8 cellular contexts compared by ENCODE assay signal in genomic region chr12:56129914-56130495, GRCh38. TPM values are rescaled to one million over a fixed set of nuclear protein-coding genes. Genes with fewer than 3 reads are reported as not detected.
A peak's percentile ranks its signal among the peaks of the same experiment; 100 is the strongest.
DNase-seq lines count a peak whose midpoint lies in the region; ATAC-seq, FAIRE-seq and TF ChIP-seq lines count a peak whose summit lies in the region.
"Not testable (repeated sequence)": the region's sequence is repeated elsewhere in the genome, so short reads cannot be mapped to it uniquely, and the experiment has no call there.

No MANE protein-coding gene starts in this region.

- TF ChIP-seq CTCF in A549 (IDR thresholded peaks at IDR 0.05); Panc1 (IDR thresholded peaks at IDR 0.05); smooth muscle cell (IDR thresholded peaks at IDR 0.05; ENCODE audit: borderline replicate concordance, insufficient read depth, poor library complexity, severe bottlenecking): not testable (repeated sequence)

- not testable (repeated sequence) for H3K27me3 ChIP-seq in GM23248 (replicated peaks; ENCODE audit: insufficient read depth); Panc1 (ENCODE audit: control insufficient read depth, insufficient read depth, low read length); duodenal mucosa (ENCODE audit: control insufficient read depth in 1 of 2, insufficient read depth in 2 of 2, low read length in 2 of 2); smooth muscle cell (ENCODE audit: low read depth)

- H3K27me3 Mint-ChIP-seq in activated naive CD4-positive, alpha-beta T cell treated with anti-CD3 and anti-CD28 coated beads for 36 hours (ENCODE audit: low read depth); naive B cell: not testable (repeated sequence)

- not testable (repeated sequence) for FAIRE-seq in A549 (lab: Jason Lieb, UNC)

- peak overlapping the region; percentile 76; the same call in 2 of the 3 replicates for H3K4me3 ChIP-seq in A549
- H3K4me3 ChIP-seq in GM23248: peak overlapping the region; percentile 95
- peak overlapping the region; percentile 93 to 96 for H3K4me3 ChIP-seq in Panc1 (ENCODE audit: low read depth in 2 of 2, low read length in 2 of 2)
- H3K4me3 ChIP-seq in duodenal mucosa (ENCODE audit: low read depth in 1 of 2, low read length in 2 of 2): peak overlapping the region; percentile 88 to 92
- peak overlapping the region; percentile 96 for H3K4me3 ChIP-seq in iPS-11a (ENCODE audit: low read depth, low read length)
- H3K4me3 ChIP-seq in smooth muscle cell: not testable (repeated sequence)

- in situ Hi-C loops in GM23248 (cut with MboI); Panc1 (cut with HindIII; ENCODE audit: low pct_unique_long_range_greater_than_20kb, low sequenced_read_pairs): not testable (repeated sequence)

- not testable (repeated sequence) for DNase-seq in A549 (ENCODE audit: low read depth in 1 of 2, low spot score in 1 of 2); GM23248; Panc1 (ENCODE audit: low read depth, low spot score); activated naive CD4-positive, alpha-beta T cell treated with anti-CD3 and anti-CD28 coated beads for 36 hours; naive B cell; smooth muscle cell (lab: John Stamatoyannopoulos, UW; ENCODE audit: unreplicated experiment)

- 89% methylated on average over 22 of the region's 22 CpGs for WGBS in A549 (ENCODE audit: missing lambda C conversion rate)
- 74 to 77% methylated on average over 22 of the region's 22 CpGs for WGBS in GM23248 (ENCODE audit: low coverage in 1 of 2, low lambda C conversion rate in 2 of 2, missing lambda C conversion rate in 2 of 2), 2 experiments
- 82% methylated on average over 22 of the region's 22 CpGs for WGBS in smooth muscle cell (ENCODE audit: low lambda C conversion rate)

- H3K4me1 ChIP-seq in A549: peaks cover 25% of the 10 kb centered on the region
- H3K4me1 ChIP-seq in GM23248 (ENCODE audit: insufficient read depth): peaks cover 20% of the 10 kb centered on the region
- H3K4me1 ChIP-seq in Panc1 (ENCODE audit: control insufficient read depth, insufficient read depth, low read length): peaks cover 29% of the 10 kb centered on the region
- H3K4me1 ChIP-seq in duodenal mucosa (ENCODE audit: control insufficient read depth in 1 of 2, insufficient read depth in 2 of 2, low read length in 2 of 2): peaks cover 26 to 39% of the 10 kb centered on the region in 2 donors
- H3K4me1 ChIP-seq in smooth muscle cell (ENCODE audit: low read depth): peaks cover 21% of the 10 kb centered on the region

- not testable (repeated sequence) for H2AFZ ChIP-seq in GM23248; smooth muscle cell (ENCODE audit: low read depth)

- TF ChIP-seq POLR2A in A549 (IDR thresholded peaks at IDR 0.05; ENCODE audit: low read length): not testable (repeated sequence)

- not testable (repeated sequence) for H3K9me2 ChIP-seq in GM23248 (ENCODE audit: insufficient read depth)

- TF ChIP-seq RAD21 in A549 (conservative IDR thresholded peaks at IDR 0.05 in 1 of 2, IDR thresholded peaks at IDR 0.05 in 1 of 2): not testable (repeated sequence)

- H3K27ac ChIP-seq in A549: peak overlapping the region in 1 of 2 experiments; percentile 89; a peak in 4 of 6 replicates
- not testable (repeated sequence) for H3K27ac ChIP-seq in GM23248; duodenal mucosa (ENCODE audit: low read depth, low read length); smooth muscle cell (ENCODE audit: low read depth)
- H3K27ac ChIP-seq in Panc1 (ENCODE audit: low read length): peak overlapping the region; percentile 75

- H3K9me3 Mint-ChIP-seq in activated naive CD4-positive, alpha-beta T cell treated with anti-CD3 and anti-CD28 coated beads for 36 hours; naive B cell: not testable (repeated sequence)

- H3K9ac ChIP-seq in GM23248: peak overlapping the region; percentile 84
- peak overlapping the region in 1 of 2 donors; percentile 94 for H3K9ac ChIP-seq in duodenal mucosa (ENCODE audit: low read depth in 1 of 2, low read length in 2 of 2)
- not testable (repeated sequence) for H3K9ac ChIP-seq in smooth muscle cell (ENCODE audit: low read depth)

- CTCF ChIA-PET in A549 (lab: Yijun Ruan, JAX): interaction anchor here (0.8 to 15.7 kb wide), 5 partner anchors 9 to 60 kb away, joined by 3 to 204 read pairs (median 12); partner anchors contain the start of genes MYL6 and SMARCC2
- CTCF ChIA-PET in Panc1 (lab: Charles Lee): not testable (repeated sequence)
- CTCF ChIA-PET in activated naive CD4-positive, alpha-beta T cell treated with anti-CD3 and anti-CD28 coated beads for 36 hours (lab: Charles Lee): interaction anchor here (0.7 to 3.1 kb wide), 5 partner anchors 10 to 59 kb away, joined by 3 to 28 read pairs (median 3); partner anchors contain the start of genes MYL6B and SMARCC2

- peak overlapping the region; percentile 91 for H3K4me3 Mint-ChIP-seq in activated naive CD4-positive, alpha-beta T cell treated with anti-CD3 and anti-CD28 coated beads for 36 hours
- H3K4me3 Mint-ChIP-seq in naive B cell: peak overlapping the region; percentile 87 to 100 (median 98)

- peak overlapping the region; percentile 84 for H3K4me2 ChIP-seq in A549
- peak overlapping the region; percentile 85 for H3K4me2 ChIP-seq in GM23248 (ENCODE audit: unreplicated experiment)
- H3K4me2 ChIP-seq in smooth muscle cell: peak overlapping the region; percentile 90

- not testable (repeated sequence) for BruUV-seq in Panc1 (replicated peaks; lab: Mats Ljungman, UMichigan)

- peaks cover 22% of the 10 kb centered on the region for H3F3A ChIP-seq in GM23248 (ENCODE audit: insufficient read depth)
- H3F3A ChIP-seq in smooth muscle cell (ENCODE audit: low read depth): peaks cover 14% of the 10 kb centered on the region

- POLR2A ChIA-PET in A549 (lab: Yijun Ruan, JAX); Panc1 (lab: Charles Lee): not testable (repeated sequence)

- intact Hi-C loops in Panc1 (cut with micrococcal nuclease; ENCODE audit: unreplicated experiment): not testable (repeated sequence)
- intact Hi-C loops in activated naive CD4-positive, alpha-beta T cell treated with anti-CD3 and anti-CD28 coated beads for 36 hours (cut with micrococcal nuclease): loop anchor here (2.0 kb wide), 1 partner anchor 25 kb away; the partner anchor contains the start of gene PA2G4

- H3K36me3 ChIP-seq in GM23248 (ENCODE audit: low read depth) (peaks cover 22% of the 10 kb centered on the region), Panc1 (ENCODE audit: control insufficient read depth, insufficient read depth, low read length) (peaks cover 18% of the 10 kb centered on the region), duodenal mucosa (ENCODE audit: control insufficient read depth in 1 of 2, insufficient read depth in 2 of 2, low read length in 2 of 2) (peaks cover 32 to 38% of the 10 kb centered on the region in 2 donors)
- not testable (repeated sequence) for H3K36me3 ChIP-seq in smooth muscle cell (ENCODE audit: low read depth)

- TF ChIP-seq EP300 in A549 (IDR thresholded peaks at IDR 0.05): not testable (repeated sequence)

- not testable (repeated sequence) for H4K20me1 ChIP-seq in GM23248 (ENCODE audit: insufficient read depth); smooth muscle cell (ENCODE audit: low read depth)

- H3K79me2 ChIP-seq in GM23248 (ENCODE audit: insufficient read depth) (peaks cover 68% of the 10 kb centered on the region), smooth muscle cell (ENCODE audit: low read depth) (peaks cover 14% of the 10 kb centered on the region)

- H3K9me3 ChIP-seq in A549; GM23248 (ENCODE audit: low read depth); Panc1 (ENCODE audit: control insufficient read depth, insufficient read depth, low read depth, low read length); duodenal mucosa (ENCODE audit: control insufficient read depth in 1 of 2, low read length in 2 of 2); smooth muscle cell (replicated peaks; ENCODE audit: low read depth): not testable (repeated sequence)

- H3K36me3 Mint-ChIP-seq in activated naive CD4-positive, alpha-beta T cell treated with anti-CD3 and anti-CD28 coated beads for 36 hours (ENCODE audit: low read depth): peaks cover 37% of the 10 kb centered on the region
- H3K36me3 Mint-ChIP-seq in naive B cell: peaks cover 0 to 27% of the 10 kb centered on the region in 2 donors

- ATAC-seq in A549; Panc1; naive B cell (ENCODE audit: low read depth in 2 of 2): not testable (repeated sequence)

- H3K4me1 Mint-ChIP-seq in activated naive CD4-positive, alpha-beta T cell treated with anti-CD3 and anti-CD28 coated beads for 36 hours (ENCODE audit: low read depth): peaks cover 58% of the 10 kb centered on the region
- peaks cover 58 to 69% (median 63%) of the 10 kb centered on the region in 3 donors for H3K4me1 Mint-ChIP-seq in naive B cell

- peak overlapping the region; percentile 55 for H3K27ac Mint-ChIP-seq in activated naive CD4-positive, alpha-beta T cell treated with anti-CD3 and anti-CD28 coated beads for 36 hours
- peak overlapping the region; percentile 85 to 98 (median 90) for H3K27ac Mint-ChIP-seq in naive B cell

RNA-seq across cellular contexts. Expression of gene ESYT1, which starts 1.9 kb away (rescaled TPM):
- polyA plus RNA-seq in A549 (2011; rRNA removed): 72.4 and 91.6 TPM in 2 replicates
- polyA plus RNA-seq in A549 (2012; cell fraction: cytosol; rRNA removed): 54.6 and 74.3 TPM in 2 replicates
- 246 and 261 TPM in 2 replicates for polyA plus RNA-seq in A549 (2012; cell fraction: nucleus; rRNA removed)
- polyA plus RNA-seq in A549 (2017; fragmentation: RNase III; extraction: RNeasy Plus Mini Kit Qiagen cat#74134 plus additional on column Dnase treatment): 51.4 to 54.2 TPM (median 51.6 TPM) in 3 replicates
- polyA minus RNA-seq in A549 (2011; rRNA and poly(A)+ RNA removed): 190 and 196 TPM in 2 replicates
- total RNA-seq in GM23248 (2014; rRNA removed; shearing (Covaris generic)): 164 and 216 TPM in 2 replicates
- polyA plus RNA-seq in GM23248 (2016; fragmentation: Nextera tagmentation; extraction: Ambion mirVana): 108 and 115 TPM in 2 replicates
- total RNA-seq in Panc1 (2021; ENCODE audit: unreplicated experiment): 152 TPM
- 100 TPM for polyA plus RNA-seq in Panc1 (2012; ENCODE audit: insufficient read length)
- total RNA-seq in activated naive CD4-positive, alpha-beta T cell treated with anti-CD3 and anti-CD28 coated beads for 36 hours: 10 to 100 TPM; 87.4 to 88.9 TPM
- 100 to 1,000 TPM; 145 to 293 (median 196) TPM for polyA plus RNA-seq in naive B cell (ENCODE audit: low read depth in 6 of 6)
- 76.0 and 87.7 TPM in 2 replicates for total RNA-seq in smooth muscle cell
- polyA plus RNA-seq in smooth muscle cell: 69.5 and 77.0 TPM in 2 replicates

RNA-seq across cellular contexts. Expression of gene ZC3H10, which starts 11.9 kb away (rescaled TPM):
- polyA plus RNA-seq in A549 (2011; rRNA removed): 2.1 and 2.7 TPM in 2 replicates
- 1.0 and 1.1 TPM in 2 replicates for polyA plus RNA-seq in A549 (2012; cell fraction: cytosol; rRNA removed)
- 1.5 and 1.9 TPM in 2 replicates for polyA plus RNA-seq in A549 (2012; cell fraction: nucleus; rRNA removed)
- 2.3 to 3.2 TPM (median 2.7 TPM) in 3 replicates for polyA plus RNA-seq in A549 (2017; fragmentation: RNase III; extraction: RNeasy Plus Mini Kit Qiagen cat#74134 plus additional on column Dnase treatment)
- 11.1 TPM in 2 replicates for polyA minus RNA-seq in A549 (2011; rRNA and poly(A)+ RNA removed)
- total RNA-seq in GM23248 (2014; rRNA removed; shearing (Covaris generic)): 1.9 and 2.7 TPM in 2 replicates
- polyA plus RNA-seq in GM23248 (2016; fragmentation: Nextera tagmentation; extraction: Ambion mirVana): 3.0 and 3.3 TPM in 2 replicates
- total RNA-seq in Panc1 (2021; ENCODE audit: unreplicated experiment): 6.0 TPM
- 5.0 TPM for polyA plus RNA-seq in Panc1 (2012; ENCODE audit: insufficient read length)
- 1 to 10 TPM; 6.4 to 6.6 TPM for total RNA-seq in activated naive CD4-positive, alpha-beta T cell treated with anti-CD3 and anti-CD28 coated beads for 36 hours
- polyA plus RNA-seq in naive B cell (ENCODE audit: low read depth in 6 of 6): 1 to 10 TPM; 1.0 to 7.8 (median 3.4) TPM
- 1.9 and 6.7 TPM in 2 replicates for total RNA-seq in smooth muscle cell
- 2.8 TPM in 2 replicates for polyA plus RNA-seq in smooth muscle cell

RNA-seq across cellular contexts. Expression of gene RPL41, which starts 13.6 kb away (rescaled TPM):
- 9,351 and 11,089 TPM in 2 replicates for polyA plus RNA-seq in A549 (2011; rRNA removed)
- polyA plus RNA-seq in A549 (2012; cell fraction: cytosol; rRNA removed): 8,653 and 13,364 TPM in 2 replicates
- 1,885 and 3,723 TPM in 2 replicates for polyA plus RNA-seq in A549 (2012; cell fraction: nucleus; rRNA removed)
- polyA plus RNA-seq in A549 (2017; fragmentation: RNase III; extraction: RNeasy Plus Mini Kit Qiagen cat#74134 plus additional on column Dnase treatment): 8,804 to 9,815 TPM (median 8,860 TPM) in 3 replicates
- 1,480 and 1,855 TPM in 2 replicates for polyA minus RNA-seq in A549 (2011; rRNA and poly(A)+ RNA removed)
- total RNA-seq in GM23248 (2014; rRNA removed; shearing (Covaris generic)): 1,463 and 1,892 TPM in 2 replicates
- 2,480 and 2,545 TPM in 2 replicates for polyA plus RNA-seq in GM23248 (2016; fragmentation: Nextera tagmentation; extraction: Ambion mirVana)
- total RNA-seq in Panc1 (2021; ENCODE audit: unreplicated experiment): 2,264 TPM
- 5,429 TPM for polyA plus RNA-seq in Panc1 (2012; ENCODE audit: insufficient read length)
- total RNA-seq in activated naive CD4-positive, alpha-beta T cell treated with anti-CD3 and anti-CD28 coated beads for 36 hours: 1,000 to 10,000 TPM; 5,971 to 6,299 TPM
- 1,000 to 10,000 TPM; 5,503 to 9,903 (median 8,851) TPM for polyA plus RNA-seq in naive B cell (ENCODE audit: low read depth in 6 of 6)
- total RNA-seq in smooth muscle cell: 2,929 and 3,246 TPM in 2 replicates
- polyA plus RNA-seq in smooth muscle cell: 2,414 and 2,571 TPM in 2 replicates

RNA-seq across cellular contexts. Expression of gene MYL6B, which starts 22.4 kb away (rescaled TPM):
- polyA plus RNA-seq in A549 (2011; rRNA removed) (48.2 and 67.0 TPM in 2 replicates), A549 (2017; fragmentation: RNase III; extraction: RNeasy Plus Mini Kit Qiagen cat#74134 plus additional on column Dnase treatment) (68.6 to 92.7 TPM (median 83.9 TPM) in 3 replicates), GM23248 (2016; fragmentation: Nextera tagmentation; extraction: Ambion mirVana) (67.8 and 72.8 TPM in 2 replicates), naive B cell (ENCODE audit: low read depth in 6 of 6) (10 to 100 TPM; 14.2 to 35.1 (median 20.2) TPM), smooth muscle cell (107 and 121 TPM in 2 replicates)
- 63.4 and 78.3 TPM in 2 replicates for polyA plus RNA-seq in A549 (2012; cell fraction: cytosol; rRNA removed)
- polyA plus RNA-seq in A549 (2012; cell fraction: nucleus; rRNA removed): 30.2 and 41.3 TPM in 2 replicates
- polyA minus RNA-seq in A549 (2011; rRNA and poly(A)+ RNA removed): 21.6 and 24.3 TPM in 2 replicates
- total RNA-seq in GM23248 (2014; rRNA removed; shearing (Covaris generic)): 23.5 and 53.2 TPM in 2 replicates
- total RNA-seq in Panc1 (2021; ENCODE audit: unreplicated experiment) (66.5 TPM), smooth muscle cell (44.5 and 59.0 TPM in 2 replicates)
- 236 TPM for polyA plus RNA-seq in Panc1 (2012; ENCODE audit: insufficient read length)
- 10 to 100 TPM; 49.2 to 57.5 TPM for total RNA-seq in activated naive CD4-positive, alpha-beta T cell treated with anti-CD3 and anti-CD28 coated beads for 36 hours

RNA-seq across cellular contexts. Expression of gene PA2G4, which starts 25.6 kb away (rescaled TPM):
- polyA plus RNA-seq in A549 (2011; rRNA removed): 452 and 717 TPM in 2 replicates
- 327 and 400 TPM in 2 replicates for polyA plus RNA-seq in A549 (2012; cell fraction: cytosol; rRNA removed)
- 218 and 244 TPM in 2 replicates for polyA plus RNA-seq in A549 (2012; cell fraction: nucleus; rRNA removed)
- 405 to 477 TPM (median 415 TPM) in 3 replicates for polyA plus RNA-seq in A549 (2017; fragmentation: RNase III; extraction: RNeasy Plus Mini Kit Qiagen cat#74134 plus additional on column Dnase treatment)
- polyA minus RNA-seq in A549 (2011; rRNA and poly(A)+ RNA removed): 145 TPM in 2 replicates
- total RNA-seq in GM23248 (2014; rRNA removed; shearing (Covaris generic)): 115 and 120 TPM in 2 replicates
- polyA plus RNA-seq in GM23248 (2016; fragmentation: Nextera tagmentation; extraction: Ambion mirVana): 152 and 157 TPM in 2 replicates
- 175 TPM for total RNA-seq in Panc1 (2021; ENCODE audit: unreplicated experiment)
- polyA plus RNA-seq in Panc1 (2012; ENCODE audit: insufficient read length): 159 TPM
- 100 to 1,000 TPM; 398 to 411 TPM for total RNA-seq in activated naive CD4-positive, alpha-beta T cell treated with anti-CD3 and anti-CD28 coated beads for 36 hours
- 100 to 1,000 TPM; 124 to 141 (median 132) TPM for polyA plus RNA-seq in naive B cell (ENCODE audit: low read depth in 6 of 6)
- 88.6 and 118 TPM in 2 replicates for total RNA-seq in smooth muscle cell
- 99.8 and 113 TPM in 2 replicates for polyA plus RNA-seq in smooth muscle cell
